19 cellular contexts compared by ENCODE assay signal in the genomic region with DNA sequence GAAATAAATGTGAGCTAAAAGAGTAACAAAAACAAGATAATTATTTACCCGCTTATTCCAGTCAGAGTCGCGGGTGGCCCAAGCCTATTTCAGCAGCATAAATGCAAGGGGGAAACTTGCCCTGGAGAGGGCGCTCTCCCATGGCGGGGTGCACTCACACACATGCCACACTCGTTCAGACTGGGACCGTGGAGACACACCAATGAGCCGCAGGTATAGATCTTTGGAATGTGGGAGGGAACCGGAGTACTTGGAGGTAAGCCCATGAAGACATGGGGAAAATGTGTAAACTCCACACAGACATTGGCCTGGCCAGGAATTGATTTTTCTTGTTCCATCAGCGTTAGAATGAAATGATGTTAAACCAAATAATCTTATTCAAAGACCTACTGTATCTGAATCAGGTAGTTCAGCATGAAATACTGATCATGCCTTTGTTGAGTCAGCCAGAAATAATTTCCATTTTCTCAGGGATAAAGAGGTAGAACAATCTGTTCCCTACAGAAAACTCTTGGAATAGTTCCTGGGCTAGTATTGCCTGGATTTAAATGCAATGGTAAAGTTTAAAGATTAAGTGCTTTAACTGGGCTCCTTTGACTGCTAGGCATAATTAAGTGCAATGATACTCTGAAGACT.
DNase-seq lines count a peak whose midpoint lies in the region; ATAC-seq and TF ChIP-seq lines count a peak whose summit lies in the region.
"Had no signal": no experiment of that assay in that cellular context is flagged by ENCODE, and none has a peak within 500 bp of the region (broad histone marks: within the 10 kb centered on the region; RNA-seq: fewer than 3 reads in every experiment).

No MANE protein-coding gene starts in this region.

- H3K9me3 ChIP-seq in A673 (ENCODE audit: low read depth, low read length, poor library complexity, severe bottlenecking) (no peaks in the 10 kb centered on the region), body of pancreas (no peaks in the 10 kb centered on the region)
- H3K9me3 ChIP-seq: colonic mucosa, psoas muscle had no signal

- DNase-seq in A673 (ENCODE audit: low spot score) = peak; percentile 3
- no peak for DNase-seq in HFF-Myc (ENCODE audit: extremely low read depth, low read depth)
- peak; percentile 27 to 40 (median 37) for DNase-seq in body of pancreas
- DNase-seq in islet precursor cell = peak; percentile 81
- no peak for DNase-seq in activated T-cell treated with anti-CD3 and anti-CD28 coated beads, Interleukin-2, amount 50 U/mL, for 4 hours
- DNase-seq: activated CD4-positive, alpha-beta memory T cell treated with anti-CD3 and anti-CD28 coated beads for 36 hours; amniotic stem cell; colonic mucosa; erythroblast; glutamatergic neuron; left colon; NCI-H1436; NCI-H446; psoas muscle had no signal

- H3K4me3 ChIP-seq in A673 (ENCODE audit: low read depth, low read length, poor library complexity, severe bottlenecking) = no peak overlapping the region
- no peak overlapping the region for H3K4me3 ChIP-seq in HFF-Myc (replicated peaks; ENCODE audit: low read depth, low read length)
- H3K4me3 ChIP-seq in body of pancreas = no peak overlapping the region
- H3K4me3 ChIP-seq: colonic mucosa, psoas muscle, SK-N-MC had no signal

- H3K4me1 Mint-ChIP-seq in activated T-cell treated with anti-CD3 and anti-CD28 coated beads, Interleukin-2, amount 50 U/mL, for 4 hours (ENCODE audit: low read depth) = no peaks in the 10 kb centered on the region
- H3K4me1 Mint-ChIP-seq: activated T-helper 17 cell treated with anti-CD3 and anti-CD28 coated beads, Interleukin-2, amount 50 U/mL, for 72 hours had no signal

- H3K4me1 ChIP-seq in A673 (ENCODE audit: insufficient read depth, low read length, poor library complexity, severe bottlenecking) (no peaks in the 10 kb centered on the region), body of pancreas (peaks cover 8% of the 10 kb centered on the region)
- H3K4me1 ChIP-seq: colonic mucosa, psoas muscle had no signal

- no TSS peak for BruUV-seq in A673 (replicated peaks; lab: Mats Ljungman, UMichigan)

- peaks cover 15% of the 10 kb centered on the region for H3K27me3 Mint-ChIP-seq in activated T-cell treated with anti-CD3 and anti-CD28 coated beads, Interleukin-2, amount 50 U/mL, for 4 hours (ENCODE audit: low read depth)

- POLR2A ChIA-PET in A673 (lab: Charles Lee; ENCODE audit: low non-redundant PET) = no interaction called here

- H3K27me3 ChIP-seq in A673 (replicated peaks; ENCODE audit: insufficient read depth, low read depth, low read length, poor library complexity) = no peaks in the 10 kb centered on the region
- H3K27me3 ChIP-seq in body of pancreas = no peaks in the 10 kb centered on the region
- H3K27me3 ChIP-seq: colonic mucosa had no signal

- ATAC-seq in body of pancreas (peak; percentile 86), GM21619 (IDR thresholded peaks at IDR 0.05; ENCODE audit: unreplicated experiment) (no peak), HG02885 (IDR thresholded peaks at IDR 0.05; ENCODE audit: poor library complexity, unreplicated experiment) (no peak), HG03442 (IDR thresholded peaks at IDR 0.05; ENCODE audit: unreplicated experiment) (no peak)
- ATAC-seq in activated T-cell treated with anti-CD3 and anti-CD28 coated beads, Interleukin-2, amount 50 U/mL, for 4 hours = no peak
- ATAC-seq: activated T-helper 17 cell treated with anti-CD3 and anti-CD28 coated beads, Interleukin-2, amount 50 U/mL, for 72 hours; left colon; psoas muscle had no signal

- no peaks in the 10 kb centered on the region for H3K36me3 Mint-ChIP-seq in activated T-cell treated with anti-CD3 and anti-CD28 coated beads, Interleukin-2, amount 50 U/mL, for 4 hours (ENCODE audit: insufficient read depth)
- H3K36me3 Mint-ChIP-seq: activated CD4-positive, alpha-beta memory T cell treated with anti-CD3 and anti-CD28 coated beads for 36 hours had no signal

- peak; percentile 42 for TF ChIP-seq CTCF in A673 (conservative IDR thresholded peaks at IDR 0.05; ENCODE audit: low read depth, low read length)
- peak; percentile 32 for TF ChIP-seq CTCF in HFF-Myc (IDR thresholded peaks at IDR 0.05; ENCODE audit: low read depth, low read length, missing control alignments)
- peak in 3 of 7 experiments; percentile 10 to 35 (median 33) for TF ChIP-seq CTCF in body of pancreas (IDR thresholded peaks at IDR 0.05)

- H3K4me3 Mint-ChIP-seq in activated T-cell treated with anti-CD3 and anti-CD28 coated beads, Interleukin-2, amount 50 U/mL, for 4 hours = no peak overlapping the region
- H3K4me3 Mint-ChIP-seq: activated CD4-positive, alpha-beta memory T cell treated with anti-CD3 and anti-CD28 coated beads for 36 hours; activated T-helper 17 cell treated with anti-CD3 and anti-CD28 coated beads, Interleukin-2, amount 50 U/mL, for 72 hours had no signal

- 24 to 25% methylated on average over 10 of the region's 10 CpGs for WGBS in body of pancreas, 2 donors

- H3K27ac ChIP-seq in A673 (ENCODE audit: low read depth, low read length, poor library complexity, severe bottlenecking) (no peak overlapping the region), body of pancreas (peak overlapping the region in 3 of 4 donors; percentile 7 to 48 (median 43))
- H3K27ac ChIP-seq: colonic mucosa, psoas muscle, SK-N-MC had no signal

- no peaks in the 10 kb centered on the region for H3K9me3 Mint-ChIP-seq in activated T-cell treated with anti-CD3 and anti-CD28 coated beads, Interleukin-2, amount 50 U/mL, for 4 hours
- H3K9me3 Mint-ChIP-seq: activated CD4-positive, alpha-beta memory T cell treated with anti-CD3 and anti-CD28 coated beads for 36 hours; activated T-helper 17 cell treated with anti-CD3 and anti-CD28 coated beads, Interleukin-2, amount 50 U/mL, for 72 hours had no signal

- no peak for TF ChIP-seq POLR2A in body of pancreas (IDR thresholded peaks at IDR 0.05)

- H3K36me3 ChIP-seq in A673 (ENCODE audit: insufficient read depth, low read length, poor library complexity, severe bottlenecking) = no peaks in the 10 kb centered on the region
- H3K36me3 ChIP-seq in body of pancreas (replicated peaks in 1 of 2; ENCODE audit: insufficient read depth in 1 of 2, low read depth in 2 of 2) = no peaks in the 10 kb centered on the region
- H3K36me3 ChIP-seq: colonic mucosa had no signal

- intact Hi-C loops in A673 (cut with micrococcal nuclease; ENCODE audit: unreplicated experiment) (loop anchor here (10.0 kb wide), 1 partner anchor 218 kb away; no protein-coding TSS in a partner anchor), body of pancreas (cut with DNase I) (no loop called here)

- CTCF ChIA-PET in A673 (lab: Charles Lee) = no interaction called here

Comparison
In these comparisons a context has a peak if more than half of its experiments do, and no peak if none do; other contexts are left out.
1. DNase-seq: peak in A673 (single experiment), body of pancreas (4 of 4) and islet precursor cell (single experiment); none in HFF-Myc (single experiment) and activated T-cell treated with anti-CD3 and anti-CD28 coated beads, Interleukin-2, amount 50 U/mL, for 4 hours (single experiment).